8 cellular contexts compared by ENCODE assay signal in the genomic region with DNA sequence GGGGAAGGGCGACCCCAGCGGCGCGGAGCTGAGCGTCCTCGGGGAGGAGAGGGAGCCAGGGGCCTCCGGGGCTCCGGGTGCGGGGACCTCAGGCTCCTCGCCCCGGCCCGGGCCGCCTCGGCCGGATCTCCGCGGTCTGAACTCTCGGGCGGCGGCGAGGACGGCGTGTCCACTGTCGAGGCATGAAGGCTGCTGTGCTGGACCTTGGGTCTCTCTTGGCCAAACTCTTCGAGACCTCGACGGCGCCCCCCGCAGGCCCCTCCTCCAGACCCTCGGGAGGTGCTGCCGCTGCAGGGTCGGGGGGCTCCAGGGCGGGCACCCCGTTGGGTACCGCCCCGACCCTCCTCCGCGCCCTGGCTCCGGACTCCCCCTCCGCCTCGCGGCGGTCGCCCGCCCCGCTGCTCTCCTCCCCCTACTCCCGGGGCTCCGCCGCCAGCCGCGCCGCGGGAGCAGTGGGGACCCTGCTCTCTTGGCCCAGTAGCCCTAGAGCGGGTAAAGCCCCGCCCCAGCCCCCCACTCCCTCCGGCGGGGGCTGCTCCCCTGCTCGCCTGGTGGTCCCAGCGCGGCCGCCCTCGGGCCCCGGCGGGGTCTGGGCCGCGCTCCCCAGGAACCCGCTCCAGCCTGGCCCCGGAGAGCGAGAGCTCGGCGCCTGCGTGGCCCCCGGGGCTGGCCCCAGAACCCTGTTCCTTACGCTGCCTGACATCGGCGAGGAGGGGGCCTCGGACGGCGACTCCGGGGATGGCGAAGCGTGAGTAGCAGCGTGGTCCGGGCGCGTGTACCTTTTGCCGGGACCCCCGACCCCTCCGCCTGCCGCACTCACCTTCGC. TPM values are rescaled to one million over a fixed set of nuclear protein-coding genes. Genes with fewer than 3 reads are reported as not detected.
DNase-seq lines count a peak whose midpoint lies in the region; ATAC-seq, FAIRE-seq and TF ChIP-seq lines count a peak whose summit lies in the region.

No MANE protein-coding gene starts in this region.

- H3K4me3 ChIP-seq in BLaER1, result peak overlapping the region; percentile 67
- H3K4me3 ChIP-seq in astrocyte (ENCODE audit: insufficient read depth, low read depth, low read length), result peak overlapping the region; percentile 42

- peak overlapping the region; percentile 61 for H2AFZ ChIP-seq in astrocyte (ENCODE audit: low read depth, low read length)

- H4K20me1 ChIP-seq in BLaER1, result peaks cover 20% of the 10 kb centered on the region
- H4K20me1 ChIP-seq in astrocyte (ENCODE audit: insufficient read depth, low read length), result no peaks in the 10 kb centered on the region

- H3K27ac Mint-ChIP-seq in astrocyte (ENCODE audit: unreplicated experiment), result no peak overlapping the region
- H3K27ac Mint-ChIP-seq in stimulated activated memory B cell treated with anti-CD40 and anti-IgM and Interleukin-4, amounts not matched to agents 10 μg/mL and 1 μg/mL and 100 μg/mL, for 72 hours, result no peak overlapping the region

- H3K27me3 Mint-ChIP-seq in astrocyte (ENCODE audit: low read depth, unreplicated experiment), result peaks cover 39% of the 10 kb centered on the region
- peaks cover 72% of the 10 kb centered on the region for H3K27me3 Mint-ChIP-seq in stimulated activated memory B cell treated with anti-CD40 and anti-IgM and Interleukin-4, amounts not matched to agents 10 μg/mL and 1 μg/mL and 100 μg/mL, for 72 hours

- peak overlapping the region; percentile 84 for H3K4me3 Mint-ChIP-seq in astrocyte (ENCODE audit: unreplicated experiment)
- H3K4me3 Mint-ChIP-seq in stimulated activated memory B cell treated with anti-CD40 and anti-IgM and Interleukin-4, amounts not matched to agents 10 μg/mL and 1 μg/mL and 100 μg/mL, for 72 hours, result peak overlapping the region; percentile 61

- peak; percentile 41 for ATAC-seq in GM19351 (IDR thresholded peaks at IDR 0.05; ENCODE audit: unreplicated experiment)
- peak; percentile 36 for ATAC-seq in HG03342 (IDR thresholded peaks at IDR 0.05; ENCODE audit: unreplicated experiment)
- ATAC-seq in stimulated activated memory B cell treated with anti-CD40 and anti-IgM and Interleukin-4, amounts not matched to agents 10 μg/mL and 1 μg/mL and 100 μg/mL, for 72 hours, result peak; percentile 64

- H3K9ac ChIP-seq in BLaER1, result 0 out of 2 replicates have a peak overlapping the region, but pooled peaks have one; percentile 38
- peak overlapping the region; percentile 35 for H3K9ac ChIP-seq in astrocyte (ENCODE audit: low read length)

- H3K36me3 Mint-ChIP-seq in astrocyte (ENCODE audit: low read depth, unreplicated experiment), result no peaks in the 10 kb centered on the region
- no peaks in the 10 kb centered on the region for H3K36me3 Mint-ChIP-seq in stimulated activated memory B cell treated with anti-CD40 and anti-IgM and Interleukin-4, amounts not matched to agents 10 μg/mL and 1 μg/mL and 100 μg/mL, for 72 hours

- no peaks in the 10 kb centered on the region for H3K79me2 ChIP-seq in astrocyte (ENCODE audit: insufficient read depth, low read length)

- peaks cover 2% of the 10 kb centered on the region for H3K9me3 Mint-ChIP-seq in astrocyte (ENCODE audit: unreplicated experiment)
- no peaks in the 10 kb centered on the region for H3K9me3 Mint-ChIP-seq in stimulated activated memory B cell treated with anti-CD40 and anti-IgM and Interleukin-4, amounts not matched to agents 10 μg/mL and 1 μg/mL and 100 μg/mL, for 72 hours

- H3K36me3 ChIP-seq in BLaER1, result no peaks in the 10 kb centered on the region
- no peaks in the 10 kb centered on the region for H3K36me3 ChIP-seq in astrocyte (ENCODE audit: insufficient read depth, low read length)

- H3K4me2 ChIP-seq in BLaER1 (peak overlapping the region; percentile 94), astrocyte (ENCODE audit: low read length) (peak overlapping the region; percentile 81)

- no peak for TF ChIP-seq CTCF in astrocyte (IDR thresholded peaks at IDR 0.05; ENCODE audit: insufficient read depth, low read depth, low read length)

- H3K27me3 ChIP-seq in BLaER1 (peaks cover 57% of the 10 kb centered on the region), astrocyte (ENCODE audit: insufficient read depth, low read length) (peaks cover 22% of the 10 kb centered on the region)

- DNase-seq in astrocyte (ENCODE audit: low read depth) (no peak), islet precursor cell (peak; percentile 66), SIG-M5 treated with dmso at 0.1 percent for 504 hours (lab: John Stamatoyannopoulos, UW; ENCODE audit: unreplicated experiment) (no peak), NOMO-1 treated with DMSO at 0.1 percent for 48 hours (lab: John Stamatoyannopoulos, UW; ENCODE audit: unreplicated experiment) (no peak)

- no peak for FAIRE-seq in astrocyte (lab: Jason Lieb, UNC)

- peaks cover 7% of the 10 kb centered on the region for H3K4me1 Mint-ChIP-seq in astrocyte (ENCODE audit: low read depth, unreplicated experiment)
- peaks cover 6% of the 10 kb centered on the region for H3K4me1 Mint-ChIP-seq in stimulated activated memory B cell treated with anti-CD40 and anti-IgM and Interleukin-4, amounts not matched to agents 10 μg/mL and 1 μg/mL and 100 μg/mL, for 72 hours

- H3K27ac ChIP-seq in BLaER1 (no peak overlapping the region), astrocyte (ENCODE audit: low read depth, low read length) (no peak overlapping the region)

- H3K9me3 ChIP-seq in BLaER1 (no peaks in the 10 kb centered on the region), astrocyte (ENCODE audit: insufficient read depth, low read depth, low read length) (no peaks in the 10 kb centered on the region)

- H3K4me1 ChIP-seq in BLaER1, result peaks cover 12% of the 10 kb centered on the region
- no peaks in the 10 kb centered on the region for H3K4me1 ChIP-seq in astrocyte (ENCODE audit: insufficient read depth, low read length)

RNA-seq across cellular contexts. Expression of gene FAM149A, which starts 0.6 kb away (rescaled TPM):
- total RNA-seq in astrocyte, result 1.2 and 1.7 TPM in 2 replicates

RNA-seq across cellular contexts. Expression of gene TLR3, which starts 36.2 kb away (rescaled TPM):
- total RNA-seq in astrocyte, result 1.9 and 2.6 TPM in 2 replicates
